19 cellular contexts compared by ENCODE assay signal in the genomic region with DNA sequence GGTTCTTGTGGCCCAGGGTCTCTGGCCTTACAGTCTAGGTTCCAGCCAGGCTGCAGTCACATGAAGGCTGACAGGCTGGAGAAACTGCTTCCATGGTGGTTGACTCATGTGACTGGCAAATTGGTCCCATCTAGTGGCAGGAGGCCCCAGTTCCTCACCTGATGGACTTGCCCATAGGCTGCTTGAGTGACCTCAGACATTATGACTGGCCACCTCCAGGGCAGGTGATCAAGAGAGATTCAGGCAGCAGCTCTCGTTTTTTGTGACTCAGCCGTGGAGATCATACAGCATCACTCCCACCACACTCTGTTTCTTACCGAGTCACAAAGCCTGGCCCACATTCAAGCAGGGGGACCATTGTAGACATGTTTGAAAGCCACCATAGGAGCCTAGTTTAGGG. TPM values are rescaled to one million over a fixed set of nuclear protein-coding genes. Genes with fewer than 3 reads are reported as not detected.
DNase-seq lines count a peak whose midpoint lies in the region; ATAC-seq and TF ChIP-seq lines count a peak whose summit lies in the region.
"Had no signal": no experiment of that assay in that cellular context is flagged by ENCODE, and none has a peak within 500 bp of the region (broad histone marks: within the 10 kb centered on the region; RNA-seq: fewer than 3 reads in every experiment).

No MANE protein-coding gene starts in this region.

- no peak overlapping the region for H4K8ac ChIP-seq in trophoblast cell (ENCODE audit: low read depth, low read length)

- no peak overlapping the region for H2BK12ac ChIP-seq in trophoblast cell (ENCODE audit: low read length)

- peaks cover 12% of the 10 kb centered on the region for H3K4me1 Mint-ChIP-seq in activated CD8-positive, alpha-beta memory T cell treated with anti-CD3 and anti-CD28 coated beads, Interleukin-2, amount 10 ng/mL, durations not matched to agents 7 days and 5 days
- peaks cover 4 to 10% (median 9%) of the 10 kb centered on the region in 3 donors for H3K4me1 Mint-ChIP-seq in IgD-negative memory B cell
- H3K4me1 Mint-ChIP-seq: mesothelial cell of epicardium had no signal

- DNase-seq in activated CD8-positive, alpha-beta memory T cell treated with anti-CD3 and anti-CD28 coated beads, Interleukin-2, amount 10 ng/mL, durations not matched to agents 7 days and 5 days = no peak
- DNase-seq in activated CD8-positive, alpha-beta memory T cell treated with anti-CD3 and anti-CD28 coated beads for 24 hours = no peak
- DNase-seq in dorsolateral prefrontal cortex (peak in 2 of 10 donors; percentile 19 to 54), trophoblast cell (peak; percentile 6 to 23), osteoblast (ENCODE audit: insufficient read length, low spot score, missing footprints) (no peak), HCEC 1CT (no peak)
- DNase-seq: ACHN; central memory CD4-positive, alpha-beta T cell; MV-4-11; NCI-H2081 treated with DMSO at 0.1 percent for 48 hours; NCI-H526; nucleus accumbens; OCI-M1; sigmoid colon; SK-N-SH; stimulated activated CD4-positive, alpha-beta T cell treated with anti-CD3 and anti-CD28 coated beads, Interleukin-4, amount 100 ng/mL, for 24 hours had no signal

- no peaks in the 10 kb centered on the region for H3K4me1 ChIP-seq in trophoblast cell (ENCODE audit: control insufficient read depth in 1 of 2, insufficient read depth in 2 of 2, low read length in 2 of 2)
- H3K4me1 ChIP-seq in osteoblast (ENCODE audit: insufficient read depth, low read length) = peaks cover 3% of the 10 kb centered on the region

- no peak overlapping the region for H2BK120ac ChIP-seq in trophoblast cell (ENCODE audit: insufficient read depth, low read length, poor library complexity)

- no peaks in the 10 kb centered on the region for H3K79me1 ChIP-seq in trophoblast cell (ENCODE audit: low read length)

- no peak overlapping the region for H4K91ac ChIP-seq in trophoblast cell (ENCODE audit: low read depth, low read length)

- H3K4me3 ChIP-seq in dorsolateral prefrontal cortex = no peak overlapping the region
- H3K4me3 ChIP-seq in trophoblast cell (ENCODE audit: low read depth, low read length) = no peak overlapping the region
- no peak overlapping the region for H3K4me3 ChIP-seq in osteoblast (ENCODE audit: insufficient read depth, low read length)
- H3K4me3 ChIP-seq: sigmoid colon had no signal

- H3K36me3 ChIP-seq in trophoblast cell (ENCODE audit: control insufficient read depth in 1 of 2, insufficient read depth in 2 of 2, low read length in 2 of 2) (peaks cover 29% of the 10 kb centered on the region in 2 experiments), osteoblast (ENCODE audit: insufficient read depth, low read length) (peaks cover 40% of the 10 kb centered on the region)

- intact Hi-C loops in dorsolateral prefrontal cortex (cut with DNase I) = loop anchor here (5.0 kb wide), 2 partner anchors 192 to 272 kb away; no protein-coding TSS in a partner anchor

- TF ChIP-seq CTCF in dorsolateral prefrontal cortex (IDR thresholded peaks at IDR 0.05 in 54 of 56, conservative IDR thresholded peaks at IDR 0.05 in 2 of 56; ENCODE audit: low read depth in 1 of 56, partially characterized antibody in 56 of 56) (no peak), osteoblast (IDR thresholded peaks at IDR 0.05; ENCODE audit: extremely low read depth, low read depth, low read length) (no peak)

- no peak overlapping the region for H3K14ac ChIP-seq in trophoblast cell (ENCODE audit: low read length)

- H2AFZ ChIP-seq in trophoblast cell (ENCODE audit: insufficient read depth, low read length, poor library complexity) = no peak overlapping the region
- H2AFZ ChIP-seq in osteoblast (ENCODE audit: low read length) = no peak overlapping the region

- H4K12ac ChIP-seq in trophoblast cell (ENCODE audit: low read depth, low read length) = no peak overlapping the region

- H3K9me3 Mint-ChIP-seq in activated CD8-positive, alpha-beta memory T cell treated with anti-CD3 and anti-CD28 coated beads, Interleukin-2, amount 10 ng/mL, durations not matched to agents 7 days and 5 days (ENCODE audit: low read depth) = no peaks in the 10 kb centered on the region
- no peaks in the 10 kb centered on the region for H3K9me3 Mint-ChIP-seq in IgD-negative memory B cell
- H3K9me3 Mint-ChIP-seq: mesothelial cell of epicardium had no signal

- no peaks in the 10 kb centered on the region for H3K27me3 ChIP-seq in dorsolateral prefrontal cortex
- no peaks in the 10 kb centered on the region for H3K27me3 ChIP-seq in trophoblast cell (ENCODE audit: insufficient read depth, low read length)
- H3K27me3 ChIP-seq in osteoblast (ENCODE audit: insufficient read depth, low read length) = no peaks in the 10 kb centered on the region
- H3K27me3 ChIP-seq: sigmoid colon had no signal

- H3K9ac ChIP-seq in trophoblast cell (ENCODE audit: low read length) = no peak overlapping the region
- H3K9ac ChIP-seq: SK-N-SH had no signal

- WGBS in trophoblast cell (ENCODE audit: extremely low coverage, insufficient coverage, insufficient read length) = no CpG with 5 or more reads among the region's 3 CpGs

- H3K4ac ChIP-seq in trophoblast cell (ENCODE audit: low read depth, low read length) = no peak overlapping the region

- H3K27ac Mint-ChIP-seq in activated CD8-positive, alpha-beta memory T cell treated with anti-CD3 and anti-CD28 coated beads, Interleukin-2, amount 10 ng/mL, durations not matched to agents 7 days and 5 days = peak overlapping the region; percentile 20
- H3K27ac Mint-ChIP-seq in IgD-negative memory B cell = peak overlapping the region in 2 of 3 donors; percentile 5 to 55
- H3K27ac Mint-ChIP-seq: mesothelial cell of epicardium had no signal

- no peak overlapping the region for H3K23ac ChIP-seq in trophoblast cell (ENCODE audit: low read length)

- no peaks in the 10 kb centered on the region for H3K79me2 ChIP-seq in trophoblast cell (ENCODE audit: control insufficient read depth, insufficient read depth, low read length, poor library complexity)
- peaks cover 7% of the 10 kb centered on the region for H3K79me2 ChIP-seq in osteoblast (ENCODE audit: insufficient read depth, low read length)

- H3K4me2 ChIP-seq in trophoblast cell (ENCODE audit: low read length) (no peak overlapping the region), osteoblast (ENCODE audit: insufficient read depth, low read length) (no peak overlapping the region)
- H3K4me2 ChIP-seq: SK-N-SH had no signal

- peak overlapping the region in 48 of 59 donors; percentile 3 to 83 (median 55) for H3K27ac ChIP-seq in dorsolateral prefrontal cortex
- H3K27ac ChIP-seq in trophoblast cell (ENCODE audit: low read depth, low read length) = no peak overlapping the region
- H3K27ac ChIP-seq in osteoblast (ENCODE audit: low read depth, low read length) = no peak overlapping the region
- H3K27ac ChIP-seq: sigmoid colon had no signal

- CTCF ChIA-PET in activated CD8-positive, alpha-beta memory T cell treated with anti-CD3 and anti-CD28 coated beads, Interleukin-2, amount 10 ng/mL, durations not matched to agents 7 days and 5 days (lab: Charles Lee) = interaction anchor here (0.6 to 1.6 kb wide), 3 partner anchors 11 to 272 kb away, joined by 3 to 7 read pairs (median 3); no protein-coding TSS in a partner anchor

- no peaks in the 10 kb centered on the region for H3K9me3 ChIP-seq in trophoblast cell (ENCODE audit: insufficient read depth, low read depth, low read length)
- no peaks in the 10 kb centered on the region for H3K9me3 ChIP-seq in osteoblast (ENCODE audit: low read depth, low read length)
- H3K9me3 ChIP-seq: sigmoid colon, SK-N-SH had no signal

- H3K27me3 Mint-ChIP-seq in activated CD8-positive, alpha-beta memory T cell treated with anti-CD3 and anti-CD28 coated beads, Interleukin-2, amount 10 ng/mL, durations not matched to agents 7 days and 5 days = no peaks in the 10 kb centered on the region
- no peaks in the 10 kb centered on the region for H3K27me3 Mint-ChIP-seq in IgD-negative memory B cell

- no peak for ATAC-seq in activated CD8-positive, alpha-beta memory T cell treated with anti-CD3 and anti-CD28 coated beads, Interleukin-2, amount 10 ng/mL, durations not matched to agents 7 days and 5 days
- ATAC-seq in HG03432 (IDR thresholded peaks at IDR 0.05; ENCODE audit: unreplicated experiment) = no peak

- H2BK5ac ChIP-seq in trophoblast cell (ENCODE audit: low read depth, low read length, poor library complexity) = no peak overlapping the region

- no peak overlapping the region for H3K18ac ChIP-seq in trophoblast cell (ENCODE audit: low read length)

- peaks cover 33% of the 10 kb centered on the region for H3K36me3 Mint-ChIP-seq in activated CD8-positive, alpha-beta memory T cell treated with anti-CD3 and anti-CD28 coated beads, Interleukin-2, amount 10 ng/mL, durations not matched to agents 7 days and 5 days
- peaks cover 3% of the 10 kb centered on the region for H3K36me3 Mint-ChIP-seq in IgD-negative memory B cell

- H2AK5ac ChIP-seq in trophoblast cell (ENCODE audit: low read length) = no peak overlapping the region

- no peak overlapping the region for H3K4me3 Mint-ChIP-seq in activated CD8-positive, alpha-beta memory T cell treated with anti-CD3 and anti-CD28 coated beads, Interleukin-2, amount 10 ng/mL, durations not matched to agents 7 days and 5 days
- H3K4me3 Mint-ChIP-seq in IgD-negative memory B cell = no peak overlapping the region
- H3K4me3 Mint-ChIP-seq: mesothelial cell of epicardium had no signal

- H4K20me1 ChIP-seq in osteoblast (ENCODE audit: insufficient read depth, low read length) = peaks cover 9% of the 10 kb centered on the region

RNA-seq across cellular contexts. Expression of a gene that starts 34.5 kb away (rescaled TPM):
- 10 to 100 TPM; 15.5 to 17.6 TPM for total RNA-seq in activated CD8-positive, alpha-beta memory T cell treated with anti-CD3 and anti-CD28 coated beads, Interleukin-2, amount 10 ng/mL, durations not matched to agents 7 days and 5 days
- 24.3 TPM for polyA plus RNA-seq in IgD-negative memory B cell
- total RNA-seq in dorsolateral prefrontal cortex = 10 to 100 TPM; 20.1 to 37.6 (median 27.7) TPM
- 76.1 and 80.1 TPM in 2 replicates for polyA plus RNA-seq in trophoblast cell (2013)
- 41.8 and 43.1 TPM in 2 replicates for total RNA-seq in osteoblast

Comparison
In these comparisons a context has a peak if more than half of its experiments do, and no peak if none do; other contexts are left out.
1. DNase-seq: peak in trophoblast cell (2 of 2); none in activated CD8-positive, alpha-beta memory T cell treated with anti-CD3 and anti-CD28 coated beads, Interleukin-2, amount 10 ng/mL, durations not matched to agents 7 days and 5 days (single experiment), activated CD8-positive, alpha-beta memory T cell treated with anti-CD3 and anti-CD28 coated beads for 24 hours (single experiment), osteoblast (single experiment) and HCEC 1CT (single experiment).
2. H3K27ac ChIP-seq: peak in dorsolateral prefrontal cortex (48 of 59); none in trophoblast cell (single experiment) and osteoblast (single experiment).